ENCODE assay signal across 13 cellular contexts in genomic region chr1:224454337-224455055, GRCh38. TPM values are rescaled to one million over a fixed set of nuclear protein-coding genes. Genes with fewer than 3 reads are reported as not detected.
DNase-seq lines count a peak whose midpoint lies in the region; ATAC-seq and TF ChIP-seq lines count a peak whose summit lies in the region.
"Had no signal": no experiment of that assay in that cellular context is flagged by ENCODE, and none has a peak within 500 bp of the region (broad histone marks: within the 10 kb centered on the region; RNA-seq: fewer than 3 reads in every experiment).

No MANE protein-coding gene starts in this region.

- no peaks in the 10 kb centered on the region for H3K79me2 ChIP-seq in mammary epithelial cell (ENCODE audit: insufficient read depth, low read length)

- H3K4me1 Mint-ChIP-seq in type B pancreatic cell (ENCODE audit: unreplicated experiment), result peaks cover 12% of the 10 kb centered on the region

- peak overlapping the region; percentile 56 for H3K27ac ChIP-seq in mammary epithelial cell (ENCODE audit: insufficient read depth, low read depth, low read length)
- H3K27ac ChIP-seq in left lung, result peak overlapping the region; percentile 24 to 67

- H3K9me3 ChIP-seq in mammary epithelial cell (replicated peaks; ENCODE audit: insufficient read depth, low read length) (no peaks in the 10 kb centered on the region), left lung (no peaks in the 10 kb centered on the region)

- no peaks in the 10 kb centered on the region for H3K27me3 ChIP-seq in mammary epithelial cell (ENCODE audit: insufficient read depth, low read length)
- H3K27me3 ChIP-seq in left lung, result no peaks in the 10 kb centered on the region

- H3K27ac Mint-ChIP-seq in type B pancreatic cell, result peak overlapping the region; percentile 98
- H3K27ac Mint-ChIP-seq: HFFc6; stimulated activated naive CD8-positive, alpha-beta T cell treated with anti-CD3 and anti-CD28 coated beads, Interleukin-15, Interleukin-2, amounts not matched to agents 100 ng/mL and 50 ng/mL, for 24 hours; T-helper 2 cell treated with Interferon-gamma antibody and Interleukin-4, amounts not matched to agents 5 μg/mL and 100 μg/mL, for 36 hours had no signal

- dilution Hi-C loops in mammary epithelial cell (cut with HindIII; ENCODE audit: low sequenced_read_pairs), result no loop called here

- no peaks in the 10 kb centered on the region for H4K20me1 ChIP-seq in mammary epithelial cell (ENCODE audit: insufficient read depth, low read length)

- ATAC-seq in left lung (peak; percentile 72), HG03442 (IDR thresholded peaks at IDR 0.05; ENCODE audit: unreplicated experiment) (no peak), HG02981 (IDR thresholded peaks at IDR 0.05; ENCODE audit: unreplicated experiment) (no peak)

- intact Hi-C loops in mammary epithelial cell (cut with micrococcal nuclease) (loop anchor here (1.0 to 5.0 kb wide), 4 partner anchors 21 to 282 kb away; partner anchors contain the start of gene NVL), left lung (cut with DNase I) (no loop called here)

- DNase-seq in LNCaP clone FGC (ENCODE audit: low read depth), result peak; percentile 82
- DNase-seq in mammary epithelial cell, result peak; percentile 93
- no peak for DNase-seq in left lung
- no peak for DNase-seq in type B pancreatic cell (ENCODE audit: extremely low spot score, unreplicated experiment)
- DNase-seq in stimulated activated CD4-positive, alpha-beta T cell treated with anti-CD3 and anti-CD28 coated beads, Interleukin-12 subunit alpha, Interleukin-12 subunit beta, amount 100 ng/mL, for 4 hours, result no peak
- DNase-seq: activated naive CD4-positive, alpha-beta T cell treated with anti-CD3 and anti-CD28 coated beads, Interleukin-2, amount 50 U/mL, for 16 hours; HFFc6; KBM-7; NCI-H2107 had no signal

- H2AFZ ChIP-seq in mammary epithelial cell (ENCODE audit: low read depth, low read length), result peak overlapping the region; percentile 83

- in situ Hi-C loops in mammary epithelial cell (cut with MboI; ENCODE audit: low sequenced_read_pairs in 2 of 2), result no loop called here

- CTCF ChIA-PET in mammary epithelial cell (lab: Charles Lee; ENCODE audit: low non-redundant PET), result no interaction called here

- H3K36me3 ChIP-seq in mammary epithelial cell (ENCODE audit: insufficient read depth, low read length), result no peaks in the 10 kb centered on the region
- no peaks in the 10 kb centered on the region for H3K36me3 ChIP-seq in left lung

- no peaks in the 10 kb centered on the region for H3K27me3 Mint-ChIP-seq in type B pancreatic cell
- H3K27me3 Mint-ChIP-seq: stimulated activated naive CD8-positive, alpha-beta T cell treated with anti-CD3 and anti-CD28 coated beads, Interleukin-15, Interleukin-2, amounts not matched to agents 100 ng/mL and 50 ng/mL, for 24 hours had no signal

- no peaks in the 10 kb centered on the region for H3K9me3 Mint-ChIP-seq in type B pancreatic cell
- H3K9me3 Mint-ChIP-seq: HFFc6; stimulated activated naive CD8-positive, alpha-beta T cell treated with anti-CD3 and anti-CD28 coated beads, Interleukin-15, Interleukin-2, amounts not matched to agents 100 ng/mL and 50 ng/mL, for 24 hours; T-helper 2 cell treated with Interferon-gamma antibody and Interleukin-4, amounts not matched to agents 5 μg/mL and 100 μg/mL, for 36 hours had no signal

- 24% methylated on average over 7 of the region's 8 CpGs for WGBS in mammary epithelial cell (ENCODE audit: low coverage, missing lambda C conversion rate)

- peaks cover 58% of the 10 kb centered on the region for H3K4me1 ChIP-seq in mammary epithelial cell (ENCODE audit: insufficient read depth, low read length)
- peaks cover 9 to 35% of the 10 kb centered on the region in 2 donors for H3K4me1 ChIP-seq in left lung

- TF ChIP-seq CTCF in LNCaP clone FGC (IDR thresholded peaks at IDR 0.05; ENCODE audit: control insufficient read depth, extremely low read depth, insufficient read depth) (no peak), mammary epithelial cell (conservative IDR thresholded peaks at IDR 0.05 in 1 of 2, IDR thresholded peaks at IDR 0.05 in 1 of 2; ENCODE audit: extremely low read depth in 1 of 2, insufficient read depth in 1 of 2, low read depth in 1 of 2, low read length in 2 of 2) (no peak), left lung (IDR thresholded peaks at IDR 0.05) (no peak), type B pancreatic cell (conservative IDR thresholded peaks at IDR 0.05) (no peak)

- no peaks in the 10 kb centered on the region for H3K36me3 Mint-ChIP-seq in type B pancreatic cell

- H3K9ac ChIP-seq in mammary epithelial cell (ENCODE audit: insufficient read depth, low read length), result no peak overlapping the region

- H3K4me2 ChIP-seq in mammary epithelial cell (ENCODE audit: insufficient read depth, low read depth, low read length), result peak overlapping the region; percentile 56

- H3K4me3 ChIP-seq in LNCaP clone FGC (ENCODE audit: low read depth, low read length) (peak overlapping the region; percentile 39), mammary epithelial cell (replicated peaks in 1 of 3; ENCODE audit: insufficient read depth in 1 of 3, low read depth in 2 of 3, low read length in 3 of 3) (peak overlapping the region in 1 of 3 experiments; percentile 23), left lung (no peak overlapping the region)

- H3K4me3 Mint-ChIP-seq in type B pancreatic cell, result peak overlapping the region; percentile 79
- H3K4me3 Mint-ChIP-seq: HFFc6; stimulated activated naive CD8-positive, alpha-beta T cell treated with anti-CD3 and anti-CD28 coated beads, Interleukin-15, Interleukin-2, amounts not matched to agents 100 ng/mL and 50 ng/mL, for 24 hours; T-helper 2 cell treated with Interferon-gamma antibody and Interleukin-4, amounts not matched to agents 5 μg/mL and 100 μg/mL, for 36 hours had no signal

- BruUV-seq in mammary epithelial cell (replicated peaks; lab: Mats Ljungman, UMichigan), result no TSS peak

RNA-seq across cellular contexts. Expression of gene WDR26, which starts 19.9 kb away (rescaled TPM):
- total RNA-seq in mammary epithelial cell, result 10 to 100 TPM; 56.5 to 74.5 TPM
- polyA plus RNA-seq in mammary epithelial cell, result 24.1 TPM
- polyA minus RNA-seq in mammary epithelial cell, result 93.5 TPM
- total RNA-seq in left lung, result 10 to 100 TPM; 84.5 to 86.6 TPM
- total RNA-seq in type B pancreatic cell (ENCODE audit: low replicate concordance), result 75.1 and 86.4 TPM in 2 replicates

Comparison
In these comparisons a context has a peak if more than half of its experiments do, and no peak if none do; other contexts are left out.
1. DNase-seq: peak in LNCaP clone FGC (single experiment) and mammary epithelial cell (single experiment); none in left lung (0 of 2), type B pancreatic cell (single experiment) and stimulated activated CD4-positive, alpha-beta T cell treated with anti-CD3 and anti-CD28 coated beads, Interleukin-12 subunit alpha, Interleukin-12 subunit beta, amount 100 ng/mL, for 4 hours (single experiment).